Comparison of ENCODE assay signal across 1 cellular context in the genomic region with DNA sequence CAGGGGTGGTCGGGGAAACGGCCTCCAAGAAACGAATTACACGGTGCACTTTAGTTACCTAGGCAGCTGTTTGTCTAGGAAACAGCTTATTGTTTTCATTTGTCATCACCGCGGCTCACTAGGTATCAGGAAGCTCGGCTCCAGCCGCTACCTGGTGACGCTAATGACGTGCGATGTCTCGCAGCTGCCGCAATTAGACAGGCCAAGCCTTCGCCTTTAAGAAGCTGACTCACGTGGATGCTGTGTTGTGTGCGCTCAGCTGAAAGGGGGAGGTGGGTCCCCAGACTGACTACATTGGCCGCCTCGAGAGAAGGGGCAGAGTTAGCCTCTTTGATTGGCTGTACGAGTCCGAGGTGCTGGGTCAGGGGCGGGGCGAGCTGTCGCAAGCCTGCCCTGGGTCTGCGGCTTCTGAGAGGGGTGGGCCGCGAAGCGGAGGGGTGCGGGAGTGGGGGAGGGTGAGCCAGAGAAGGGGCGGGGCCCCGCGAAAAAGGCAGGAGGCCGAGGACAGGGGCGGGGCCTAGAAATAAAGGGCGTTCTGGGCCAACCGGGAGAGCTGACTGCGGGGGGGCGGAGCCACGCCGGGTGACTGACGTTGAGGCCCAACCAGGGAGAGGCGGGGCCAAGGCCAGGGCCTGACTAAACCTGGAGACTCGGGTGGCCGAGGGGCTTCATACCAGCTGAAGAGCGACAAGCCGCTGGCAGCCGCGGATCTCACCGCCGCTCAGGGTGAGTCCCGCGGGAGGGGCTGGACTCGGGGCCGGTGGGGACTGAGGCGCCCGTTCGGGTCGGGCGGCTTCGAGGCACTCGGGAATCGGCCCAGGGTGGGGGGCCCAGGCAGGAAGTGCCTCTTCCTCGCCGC.
TF ChIP-seq lines count a peak whose summit lies in the region.

A gene (plus strand): TSS at position 671 of the 859 bp plus-strand sequence. CDS start 9,645 bp downstream, outside the sequence.

TF ChIP-seq in K562, 482 proteins besides CTCF, POLR2A, EP300 and RAD21 (continued from another document):
- TF ChIP-seq EZH2 (IDR thresholded peaks at IDR 0.05; ENCODE audit: borderline replicate concordance, low read depth, low read length) (no peak), HCFC1 (IDR thresholded peaks at IDR 0.05; ENCODE audit: low read depth, low read length) (no peak), MBD2 (IDR thresholded peaks at IDR 0.05; ENCODE audit: borderline replicate concordance, low read depth) (peak; percentile 80), ESRRB (CRISPR knock-in tag; IDR thresholded peaks at IDR 0.05; ENCODE audit: borderline replicate concordance) (no peak), BDP1 (IDR thresholded peaks at IDR 0.05; ENCODE audit: insufficient read depth, insufficient read length) (no peak), TCF7L2 (IDR thresholded peaks at IDR 0.05; ENCODE audit: low read depth, low read length) (no peak), CEBPG (CRISPR knock-in tag; IDR thresholded peaks at IDR 0.05) (peak; percentile 71), CEBPG (tag; conservative IDR thresholded peaks at IDR 0.05 in 1 of 2, IDR thresholded peaks at IDR 0.05 in 1 of 2) (no peak; a peak in 1 of 4 replicates)
